8 cellular contexts compared by ENCODE assay signal in the genomic region with DNA sequence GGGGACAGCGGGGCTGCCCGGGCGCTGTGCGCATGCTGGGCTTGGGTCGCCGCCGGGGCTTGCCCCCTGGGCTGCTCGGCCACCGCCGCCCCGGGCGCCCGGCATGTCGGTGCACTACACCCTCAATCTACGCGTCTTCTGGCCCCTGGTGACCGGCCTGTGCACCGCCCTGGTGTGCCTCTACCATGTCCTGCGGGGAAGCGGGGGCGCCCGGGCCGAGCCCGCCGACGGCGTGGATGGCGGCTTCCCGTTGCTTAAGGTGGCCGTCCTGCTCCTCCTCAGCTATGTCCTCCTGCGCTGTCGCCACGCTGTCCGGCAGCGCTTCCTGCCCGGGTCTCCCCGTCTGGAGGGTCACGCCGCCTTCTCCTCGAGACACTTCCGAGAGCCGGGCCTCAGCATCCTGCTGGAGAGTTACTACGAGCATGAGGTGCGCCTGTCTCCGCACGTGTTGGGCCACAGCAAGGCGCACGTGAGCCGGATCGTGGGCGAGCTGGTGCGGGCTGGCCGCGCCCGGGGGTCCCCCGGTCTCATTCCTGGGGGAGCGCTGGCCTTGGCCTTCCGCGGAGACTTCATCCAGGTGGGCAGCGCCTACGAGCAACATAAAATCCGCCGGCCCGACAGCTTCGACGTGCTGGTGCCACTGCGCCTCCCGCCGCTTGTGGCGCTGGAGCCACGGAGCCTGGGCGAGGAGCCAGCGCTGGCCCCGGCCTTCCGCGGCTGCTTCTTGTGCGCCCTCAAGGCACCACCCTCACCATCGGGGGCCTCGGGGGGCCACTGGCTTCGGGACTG. TPM values are rescaled to one million over a fixed set of nuclear protein-coding genes. Genes with fewer than 3 reads are reported as not detected.
DNase-seq lines count a peak whose midpoint lies in the region; ATAC-seq and TF ChIP-seq lines count a peak whose summit lies in the region.

No MANE protein-coding gene starts in this region.

- TF ChIP-seq CTCF in HFFc6 (IDR thresholded peaks at IDR 0.05) = no peak; the same call in 1 of the 2 replicates
- TF ChIP-seq CTCF in prostate gland (IDR thresholded peaks at IDR 0.05) = peak in 2 of 4 experiments; percentile 14 to 39
- TF ChIP-seq CTCF in CD4-positive, alpha-beta T cell (IDR thresholded peaks at IDR 0.05) = no peak

- no peak for ATAC-seq in CD4-positive, alpha-beta T cell (ENCODE audit: poor library complexity)

- peak overlapping the region; percentile 90 for H3K4me3 Mint-ChIP-seq in HFFc6
- H3K4me3 Mint-ChIP-seq in activated naive CD8-positive, alpha-beta T cell treated with anti-CD3 and anti-CD28 coated beads for 36 hours = peak overlapping the region; percentile 25
- no peak overlapping the region for H3K4me3 Mint-ChIP-seq in CD4-positive, alpha-beta T cell

- peak overlapping the region; percentile 57 to 67 for H3K4me3 ChIP-seq in prostate gland

- H3K36me3 ChIP-seq in prostate gland = no peaks in the 10 kb centered on the region

- H3K9me3 Mint-ChIP-seq in HFFc6 = no peaks in the 10 kb centered on the region
- no peaks in the 10 kb centered on the region for H3K9me3 Mint-ChIP-seq in activated naive CD8-positive, alpha-beta T cell treated with anti-CD3 and anti-CD28 coated beads for 36 hours
- no peaks in the 10 kb centered on the region for H3K9me3 Mint-ChIP-seq in CD4-positive, alpha-beta T cell

- H3K36me3 Mint-ChIP-seq in HFFc6 (ENCODE audit: low read depth) = peaks cover 5% of the 10 kb centered on the region; the same call in 1 of the 2 replicates
- H3K36me3 Mint-ChIP-seq in activated naive CD8-positive, alpha-beta T cell treated with anti-CD3 and anti-CD28 coated beads for 36 hours = peaks cover 2% of the 10 kb centered on the region
- H3K36me3 Mint-ChIP-seq in CD4-positive, alpha-beta T cell (ENCODE audit: low read depth) = no peaks in the 10 kb centered on the region

- WGBS in prostate gland = 2% methylated on average over 75 of the region's 80 CpGs

- intact Hi-C loops in cardiac septum (cut with DNase I) = loop anchor here (2.0 to 5.0 kb wide), 2 partner anchors 16 to 53 kb away; partner anchors contain the start of gene SYT17
- intact Hi-C loops in prostate gland (cut with DNase I) = loop anchor here (5.0 kb wide), 1 partner anchor 42 kb away; no protein-coding TSS in a partner anchor
- intact Hi-C loops in CD4-positive, alpha-beta T cell (cut with DNase I, micrococcal nuclease) = no loop called here

- no peaks in the 10 kb centered on the region; the same call in 1 of the 2 replicates for H3K27me3 Mint-ChIP-seq in HFFc6 (ENCODE audit: insufficient read depth)
- H3K27me3 Mint-ChIP-seq in activated naive CD8-positive, alpha-beta T cell treated with anti-CD3 and anti-CD28 coated beads for 36 hours = peaks cover 44% of the 10 kb centered on the region
- peaks cover 56% of the 10 kb centered on the region for H3K27me3 Mint-ChIP-seq in CD4-positive, alpha-beta T cell

- H3K4me1 Mint-ChIP-seq in HFFc6 (ENCODE audit: low read depth) = peaks cover 48% of the 10 kb centered on the region
- peaks cover 11% of the 10 kb centered on the region for H3K4me1 Mint-ChIP-seq in activated naive CD8-positive, alpha-beta T cell treated with anti-CD3 and anti-CD28 coated beads for 36 hours
- peaks cover 18% of the 10 kb centered on the region for H3K4me1 Mint-ChIP-seq in CD4-positive, alpha-beta T cell (ENCODE audit: low read depth)

- peak overlapping the region; percentile 86 to 89 for H3K27ac ChIP-seq in prostate gland
- H3K27ac ChIP-seq in CD4-positive, alpha-beta T cell (ENCODE audit: low read depth, low read length) = no peak overlapping the region

- peaks cover 8% of the 10 kb centered on the region for H3K4me1 ChIP-seq in prostate gland (replicated peaks)

- H3K9me3 ChIP-seq in prostate gland = no peaks in the 10 kb centered on the region
- no peaks in the 10 kb centered on the region for H3K9me3 ChIP-seq in CD4-positive, alpha-beta T cell (ENCODE audit: control insufficient read depth, low read length)

- DNase-seq in Daoy (ENCODE audit: low read depth) (peak; percentile 68), HFFc6 (peak; percentile 57), cardiac septum (ENCODE audit: low spot score) (peak; percentile 77), prostate gland (ENCODE audit: low spot score) (peak; percentile 55), GDM1 (lab: John Stamatoyannopoulos, UW) (no peak), NCI-H2171 treated with DMSO at 0.1 percent for 48 hours (lab: John Stamatoyannopoulos, UW) (no peak)
- no peak for DNase-seq in activated naive CD8-positive, alpha-beta T cell treated with anti-CD3 and anti-CD28 coated beads for 36 hours
- no peak for DNase-seq in CD4-positive, alpha-beta T cell

- peak overlapping the region; percentile 97 for H3K27ac Mint-ChIP-seq in HFFc6
- H3K27ac Mint-ChIP-seq in activated naive CD8-positive, alpha-beta T cell treated with anti-CD3 and anti-CD28 coated beads for 36 hours = no peak overlapping the region
- H3K27ac Mint-ChIP-seq in CD4-positive, alpha-beta T cell = no peak overlapping the region

- CTCF ChIA-PET in CD4-positive, alpha-beta T cell (lab: Charles Lee) = no interaction called here

- no peaks in the 10 kb centered on the region for H3K27me3 ChIP-seq in prostate gland (replicated peaks; ENCODE audit: insufficient read depth)
- H3K27me3 ChIP-seq in CD4-positive, alpha-beta T cell (ENCODE audit: control insufficient read depth, insufficient read depth, low read length) = peaks cover 22% of the 10 kb centered on the region

- POLR2A ChIA-PET in CD4-positive, alpha-beta T cell (lab: Charles Lee) = no interaction called here

- no peak for TF ChIP-seq POLR2A in prostate gland (IDR thresholded peaks at IDR 0.05)

RNA-seq across cellular contexts. Expression of gene ITPRIPL2, which starts 0.8 kb away (rescaled TPM):
- total RNA-seq in Daoy (2014; rRNA removed; shearing (Covaris generic)) = 17.8 and 19.5 TPM in 2 replicates
- 10 to 100 TPM; 36.3 to 56.9 (median 43.1) TPM for total RNA-seq in HFFc6 (2021; fragmentation: NEBNext Ultra II Directional; extraction: Animal tissue kit (Norgen Biotek cat#: 25700))
- under 1 TPM; 0.35 to 0.38 TPM for total RNA-seq in activated naive CD8-positive, alpha-beta T cell treated with anti-CD3 and anti-CD28 coated beads for 36 hours
- total RNA-seq in cardiac septum (24.6 TPM), prostate gland (10 to 100 TPM; 56.6 to 66.4 TPM)
- under 1 TPM; 0.31 to 0.36 TPM for total RNA-seq in CD4-positive, alpha-beta T cell

RNA-seq across cellular contexts. Expression of gene COQ7, which starts 47.1 kb away (rescaled TPM):
- 23.9 and 32.8 TPM in 2 replicates for total RNA-seq in Daoy (2014; rRNA removed; shearing (Covaris generic))
- 10 to 100 TPM; 15.1 to 19.1 (median 16.8) TPM for total RNA-seq in HFFc6 (2021; fragmentation: NEBNext Ultra II Directional; extraction: Animal tissue kit (Norgen Biotek cat#: 25700))
- 10 to 100 TPM; 19.8 to 22.5 TPM for total RNA-seq in activated naive CD8-positive, alpha-beta T cell treated with anti-CD3 and anti-CD28 coated beads for 36 hours
- total RNA-seq in cardiac septum (32.6 TPM), prostate gland (10 to 100 TPM; 31.1 to 32.4 TPM)
- total RNA-seq in CD4-positive, alpha-beta T cell = 1 to 10 TPM; 7.9 to 9.1 TPM

RNA-seq across cellular contexts. Expression of gene SYT17, which starts 53.5 kb away (rescaled TPM):
- 0.83 and 3.8 TPM in 2 replicates for total RNA-seq in Daoy (2014; rRNA removed; shearing (Covaris generic))
- total RNA-seq in HFFc6 (2021; fragmentation: NEBNext Ultra II Directional; extraction: Animal tissue kit (Norgen Biotek cat#: 25700)) = not detected
- total RNA-seq in activated naive CD8-positive, alpha-beta T cell treated with anti-CD3 and anti-CD28 coated beads for 36 hours = under 1 TPM in 1 of 2 experiments, not detected in 1; 0.14 TPM
- total RNA-seq in cardiac septum (0.81 TPM), prostate gland (10 to 100 TPM; 24.3 to 32.4 TPM)
- not detected for total RNA-seq in CD4-positive, alpha-beta T cell

Comparison
In these comparisons a context has a peak if more than half of its experiments do, and no peak if none do; other contexts are left out.
1. DNase-seq: peak in Daoy (single experiment), HFFc6 (single experiment), cardiac septum (single experiment) and prostate gland (single experiment); none in activated naive CD8-positive, alpha-beta T cell treated with anti-CD3 and anti-CD28 coated beads for 36 hours (single experiment), GDM1 (single experiment), CD4-positive, alpha-beta T cell (0 of 10) and NCI-H2171 treated with DMSO at 0.1 percent for 48 hours (single experiment).
2. RNA of gene ITPRIPL2, which starts 0.8 kb away (total RNA-seq): 56.6 to 66.4 TPM in prostate gland, 36.3 to 56.9 TPM in HFFc6, 24.6 TPM in cardiac septum (single experiment) and 17.8 to 19.5 TPM in Daoy; 0.35 to 0.38 TPM in activated naive CD8-positive, alpha-beta T cell treated with anti-CD3 and anti-CD28 coated beads for 36 hours and 0.31 to 0.36 TPM in CD4-positive, alpha-beta T cell; every median in the first group is over 10 times any median in the second.
3. intact Hi-C loops: an anchor here in cardiac septum (2.0 to 5.0 kb wide) and prostate gland (5.0 kb wide); none called in CD4-positive, alpha-beta T cell.